1 cellular context compared by ENCODE assay signal in genomic region chr15:27670481-27670880, GRCh38.
TF ChIP-seq lines count a peak whose summit lies in the region.

No MANE protein-coding gene starts in this region.

TF ChIP-seq in K562, 482 proteins besides CTCF, POLR2A, EP300 and RAD21 (continued from another document):
- TF ChIP-seq ZNF584 (CRISPR knock-in tag; IDR thresholded peaks at IDR 0.05; ENCODE audit: low read depth) (no peak), CHD4 (IDR thresholded peaks at IDR 0.05; ENCODE audit: insufficient read depth, insufficient replicate concordance, low read depth, low read length, poor library complexity, severe bottlenecking) (no peak), MBD2 (IDR thresholded peaks at IDR 0.05; ENCODE audit: borderline replicate concordance, low read depth) (no peak), TEAD2 (tag; IDR thresholded peaks at IDR 0.05) (no peak)
TF ChIP-seq in K562: peak in this region for 0.
